Comparison of ENCODE assay signal across 8 cellular contexts in the genomic region with DNA sequence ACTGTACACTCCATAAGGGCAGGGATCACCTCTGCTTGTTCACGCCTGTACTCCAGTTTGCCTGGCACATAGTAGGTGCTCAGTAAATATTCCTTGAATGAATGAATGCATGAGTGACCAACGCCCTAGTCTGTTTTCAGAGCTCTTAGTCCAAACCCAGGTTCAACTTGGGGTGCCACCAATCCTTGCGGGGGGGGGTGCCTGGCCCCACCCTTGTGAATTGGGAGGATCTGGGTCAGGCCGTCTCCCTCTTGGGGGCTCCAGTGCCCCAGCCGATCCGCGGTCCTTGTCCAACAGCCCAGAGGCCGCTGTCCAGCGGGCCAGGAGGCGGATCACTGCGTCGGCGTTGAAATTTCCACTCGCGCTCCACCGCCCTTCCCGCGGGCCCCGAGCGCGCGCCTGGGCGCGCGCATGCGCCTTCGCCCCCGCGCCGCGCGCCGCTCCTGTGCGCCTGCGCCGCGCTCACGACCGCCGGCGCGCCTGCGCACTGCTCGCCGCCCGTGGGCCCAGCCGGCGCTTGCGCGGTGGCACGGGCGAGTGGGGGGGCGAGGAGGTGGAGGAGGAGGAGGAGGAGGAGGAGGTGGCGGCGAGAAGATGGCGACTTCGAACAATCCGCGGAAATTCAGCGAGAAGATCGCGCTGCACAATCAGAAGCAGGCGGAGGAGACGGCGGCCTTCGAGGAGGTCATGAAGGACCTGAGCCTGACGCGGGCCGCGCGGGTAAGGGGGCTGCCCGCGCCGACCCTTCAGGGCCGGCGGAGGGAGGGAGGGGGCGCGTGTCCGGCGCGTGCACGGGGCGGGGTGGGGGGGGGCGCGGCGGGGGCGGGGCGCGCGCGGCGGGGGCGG. TPM values are rescaled to one million over a fixed set of nuclear protein-coding genes. Genes with fewer than 3 reads are reported as not detected.
DNase-seq lines count a peak whose midpoint lies in the region; ATAC-seq, FAIRE-seq and TF ChIP-seq lines count a peak whose summit lies in the region.

A gene with protein sequence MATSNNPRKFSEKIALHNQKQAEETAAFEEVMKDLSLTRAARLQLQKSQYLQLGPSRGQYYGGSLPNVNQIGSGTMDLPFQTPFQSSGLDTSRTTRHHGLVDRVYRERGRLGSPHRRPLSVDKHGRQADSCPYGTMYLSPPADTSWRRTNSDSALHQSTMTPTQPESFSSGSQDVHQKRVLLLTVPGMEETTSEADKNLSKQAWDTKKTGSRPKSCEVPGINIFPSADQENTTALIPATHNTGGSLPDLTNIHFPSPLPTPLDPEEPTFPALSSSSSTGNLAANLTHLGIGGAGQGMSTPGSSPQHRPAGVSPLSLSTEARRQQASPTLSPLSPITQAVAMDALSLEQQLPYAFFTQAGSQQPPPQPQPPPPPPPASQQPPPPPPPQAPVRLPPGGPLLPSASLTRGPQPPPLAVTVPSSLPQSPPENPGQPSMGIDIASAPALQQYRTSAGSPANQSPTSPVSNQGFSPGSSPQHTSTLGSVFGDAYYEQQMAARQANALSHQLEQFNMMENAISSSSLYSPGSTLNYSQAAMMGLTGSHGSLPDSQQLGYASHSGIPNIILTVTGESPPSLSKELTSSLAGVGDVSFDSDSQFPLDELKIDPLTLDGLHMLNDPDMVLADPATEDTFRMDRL (plus strand): TSS at position 572 of the 846 bp plus-strand sequence. CDS start 23 bp downstream, at position 595.

- peaks cover 11% of the 10 kb centered on the region for H3K36me3 ChIP-seq in WERI-Rb-1
- no peaks in the 10 kb centered on the region for H3K36me3 ChIP-seq in breast epithelium
- H3K36me3 ChIP-seq in small intestine (ENCODE audit: control insufficient read depth in 2 of 2, insufficient read depth in 2 of 2, low read length in 2 of 2), result no peaks in the 10 kb centered on the region

- H3K27me3 ChIP-seq in WERI-Rb-1 (ENCODE audit: insufficient read depth, low read depth, severe bottlenecking) (no peaks in the 10 kb centered on the region), breast epithelium (no peaks in the 10 kb centered on the region), small intestine (ENCODE audit: control insufficient read depth in 2 of 2, insufficient read depth in 2 of 2, low read length in 2 of 2) (no peaks in the 10 kb centered on the region)

- ATAC-seq in HG03045 (IDR thresholded peaks at IDR 0.05; ENCODE audit: unreplicated experiment), result peak; percentile 79
- ATAC-seq in HG03520 (IDR thresholded peaks at IDR 0.05; ENCODE audit: unreplicated experiment), result no peak

- peak; percentile 15 for TF ChIP-seq POLR2A in breast epithelium (IDR thresholded peaks at IDR 0.05)

- H3K9me3 ChIP-seq in WERI-Rb-1 (ENCODE audit: severe bottlenecking) (no peaks in the 10 kb centered on the region), breast epithelium (no peaks in the 10 kb centered on the region), small intestine (ENCODE audit: control insufficient read depth, low read depth) (no peaks in the 10 kb centered on the region)

- intact Hi-C loops in breast epithelium (cut with DNase I; ENCODE audit: low total_unique reads), result loop anchor here (1.0 to 5.0 kb wide), 2 partner anchors 25 to 1361 kb away; no protein-coding TSS in a partner anchor

- DNase-seq in GM18507 (ENCODE audit: extremely low spot score, insufficient read length, low read depth), result peak; percentile 94
- peak; percentile 88 for DNase-seq in NCI-H2171 (lab: John Stamatoyannopoulos, UW)
- peak; percentile 92 for DNase-seq in WERI-Rb-1
- peak; percentile 82 to 90 for DNase-seq in breast epithelium (ENCODE audit: low spot score in 2 of 2)
- DNase-seq in iPS-NIHi7 (ENCODE audit: extremely low spot score), result peak; percentile 97
- peak; percentile 89 for DNase-seq in small intestine

- H3K4me3 ChIP-seq in WERI-Rb-1 (ENCODE audit: low read depth, low read length), result peak within 1 kb of the TSS; percentile 51
- H3K4me3 ChIP-seq in breast epithelium, result peak within 1 kb of the TSS; percentile 53 to 88 (median 56)
- peak within 1 kb of the TSS; percentile 61 to 71 for H3K4me3 ChIP-seq in small intestine (ENCODE audit: low read depth in 1 of 2, low read length in 2 of 2)

- H3K27ac ChIP-seq in WERI-Rb-1 (peak within 1 kb of the TSS; percentile 92), breast epithelium (peak within 1 kb of the TSS; percentile 83 to 91), small intestine (ENCODE audit: low read depth in 1 of 2, low read length in 1 of 2) (peak within 1 kb of the TSS; percentile 65 to 88)

- TF ChIP-seq CTCF in WERI-Rb-1 (IDR thresholded peaks at IDR 0.05; ENCODE audit: low read depth, low read length), result no peak
- TF ChIP-seq CTCF in breast epithelium (IDR thresholded peaks at IDR 0.05), result no peak

- peak; percentile 81 for FAIRE-seq in GM18507 (lab: Jason Lieb, UNC)
- no peak for FAIRE-seq in small intestine (lab: Jason Lieb, UNC)

- 1 to 2% (median 2%) methylated on average over 39 to 93 of the region's 93 CpGs for whole genome bisulfite sequencing in small intestine, 3 donors

- H3K4me1 ChIP-seq in breast epithelium (peaks cover 0 to 6% of the 10 kb centered on the region in 2 donors), small intestine (ENCODE audit: control insufficient read depth in 2 of 2, insufficient read depth in 1 of 2, low read depth in 1 of 2, low read length in 1 of 2) (peaks cover 0 to 2% of the 10 kb centered on the region in 2 donors)

RNA-seq across cellular contexts. Expression of the gene that starts here (rescaled TPM):
- 1 to 10 TPM; 4.8 to 6.1 (median 5.9) TPM for total RNA-seq in breast epithelium
- 1 to 10 TPM; 5.8 to 7.3 (median 6.2) TPM for polyA plus RNA-seq in small intestine
